ENCODE assay signal across 13 cellular contexts in genomic region chr18:48680871-48681270, GRCh38.
DNase-seq lines count a peak whose midpoint lies in the region; ATAC-seq and TF ChIP-seq lines count a peak whose summit lies in the region.
"Had no signal": no experiment of that assay in that cellular context is flagged by ENCODE, and none has a peak within 500 bp of the region (broad histone marks: within the 10 kb centered on the region; RNA-seq: fewer than 3 reads in every experiment).

No MANE protein-coding gene starts in this region.

- ATAC-seq in left ventricle myocardium superior (peak; percentile 92), HG03460 (IDR thresholded peaks at IDR 0.05; ENCODE audit: unreplicated experiment) (no peak)

- DNase-seq in coronary artery (ENCODE audit: low spot score) (peak; percentile 88), left ventricle myocardium superior (peak; percentile 87), ovary (peak in 4 of 5 donors; percentile 45 to 52 (median 46)), ureter (ENCODE audit: low spot score) (peak; percentile 79), BE2C (no peak), GM19240 (ENCODE audit: insufficient read length, low spot score) (no peak)
- DNase-seq in stimulated activated CD4-positive, alpha-beta T cell treated with anti-CD3 and anti-CD28 coated beads, Interleukin-12 subunit alpha, Interleukin-12 subunit beta, amount 100 ng/mL, for 4 hours = no peak
- DNase-seq: activated CD4-positive, CD25-positive, alpha-beta regulatory T cell; activated CD8-positive, alpha-beta memory T cell treated with anti-CD3 and anti-CD28 coated beads, Interleukin-2, amount 50 U/mL, for 48 hours; CD4-positive, CD25-positive, alpha-beta regulatory T cell; MM.1S; NCI-H2171 had no signal

- H3K36me3 ChIP-seq in ovary (no peaks in the 10 kb centered on the region), BE2C (no peaks in the 10 kb centered on the region)

- intact Hi-C loops in left ventricle myocardium superior (cut with micrococcal nuclease) = no loop called here
- intact Hi-C loops in ovary (cut with DNase I) = no loop called here

- 68 to 86% (median 84%) methylated on average over 11 of the region's 11 CpGs for WGBS in ovary, 3 donors

- H3K4me3 ChIP-seq in coronary artery (no peak overlapping the region), ovary (no peak overlapping the region), BE2C (ENCODE audit: low read depth, low read length) (no peak overlapping the region)

- no peak for TF ChIP-seq POLR2A in ovary (IDR thresholded peaks at IDR 0.05)

- H3K27me3 ChIP-seq in ovary (no peaks in the 10 kb centered on the region), BE2C (no peaks in the 10 kb centered on the region)

- no peak for TF ChIP-seq EP300 in ovary (IDR thresholded peaks at IDR 0.05)

- TF ChIP-seq CTCF in coronary artery (IDR thresholded peaks at IDR 0.05) = no peak
- TF ChIP-seq CTCF in ovary (IDR thresholded peaks at IDR 0.05) = no peak
- TF ChIP-seq CTCF in BE2C (IDR thresholded peaks at IDR 0.05; ENCODE audit: low read depth, low read length) = no peak

- H3K9me3 ChIP-seq in ovary (no peaks in the 10 kb centered on the region), BE2C (no peaks in the 10 kb centered on the region)

- H3K27ac ChIP-seq in coronary artery (peak overlapping the region; percentile 73 to 87), ovary (no peak overlapping the region)

- peaks cover 9% of the 10 kb centered on the region for H3K4me1 ChIP-seq in ovary (ENCODE audit: insufficient read depth)
- no peaks in the 10 kb centered on the region for H3K4me1 ChIP-seq in BE2C

Comparison
In these comparisons a context has a peak if more than half of its experiments do, and no peak if none do; other contexts are left out.
1. DNase-seq: peak in coronary artery (single experiment), left ventricle myocardium superior (single experiment), ovary (4 of 5) and ureter (single experiment); none in stimulated activated CD4-positive, alpha-beta T cell treated with anti-CD3 and anti-CD28 coated beads, Interleukin-12 subunit alpha, Interleukin-12 subunit beta, amount 100 ng/mL, for 4 hours (single experiment), BE2C (single experiment) and GM19240 (single experiment).
2. H3K27ac ChIP-seq: peak in coronary artery (2 of 2); none in ovary (0 of 2).